9 cellular contexts compared by ENCODE assay signal in the genomic region with DNA sequence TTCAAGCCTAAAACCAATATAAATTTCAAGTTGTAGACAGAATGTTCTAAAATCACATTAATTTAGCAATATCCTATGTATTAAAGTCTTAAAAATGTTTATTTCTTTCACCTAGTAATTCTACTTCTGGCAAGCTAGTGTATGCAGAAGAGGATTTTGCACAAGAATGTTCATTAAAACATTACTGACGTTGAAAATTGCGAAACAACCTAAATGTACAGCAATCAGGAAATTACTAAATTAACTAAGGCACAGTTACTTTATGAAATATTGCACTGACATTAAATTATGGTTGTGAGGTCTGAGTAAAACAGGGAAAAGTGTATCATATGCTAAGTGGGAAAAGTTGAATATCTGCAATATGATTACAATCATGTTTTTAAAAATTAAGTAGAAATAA.
"Had no signal": no experiment of that assay in that cellular context is flagged by ENCODE, and none has a peak within 500 bp of the region (broad histone marks: within the 10 kb centered on the region; RNA-seq: fewer than 3 reads in every experiment).

No MANE protein-coding gene starts in this region.

- H3K27ac ChIP-seq: dorsolateral prefrontal cortex, lower lobe of right lung, neural progenitor cell, pancreas, transverse colon had no signal

- H3K9me3 ChIP-seq: lower lobe of right lung, pancreas, transverse colon had no signal

- H3K36me3 ChIP-seq: lower lobe of right lung, pancreas, transverse colon had no signal

- ATAC-seq: lower lobe of right lung, pancreas had no signal

- H3K4me3 ChIP-seq: dorsolateral prefrontal cortex, lower lobe of right lung, neural progenitor cell, pancreas, transverse colon had no signal

- H3K4me1 ChIP-seq: pancreas had no signal

- H3K27me3 ChIP-seq: dorsolateral prefrontal cortex, neural progenitor cell, pancreas, transverse colon had no signal

- DNase-seq: activated CD4-positive, alpha-beta T cell treated with anti-CD3 and anti-CD28 coated beads, Interleukin-2, amount 50 U/mL, for 1 hour; activated T-cell treated with anti-CD3 and anti-CD28 coated beads for 4 hours; dorsolateral prefrontal cortex; hypothalamus; lower lobe of right lung; midbrain; pancreas; transverse colon had no signal
